13 cellular contexts compared by ENCODE assay signal in genomic region chr7:70726951-70727378, GRCh38.
DNase-seq lines count a peak whose midpoint lies in the region; ATAC-seq, FAIRE-seq and TF ChIP-seq lines count a peak whose summit lies in the region.
"Had no signal": no experiment of that assay in that cellular context is flagged by ENCODE, and none has a peak within 500 bp of the region (broad histone marks: within the 10 kb centered on the region; RNA-seq: fewer than 3 reads in every experiment).

No MANE protein-coding gene starts in this region.

- no peaks in the 10 kb centered on the region for H3K4me1 ChIP-seq in ascending aorta

- peaks cover 0 to 8% of the 10 kb centered on the region in 2 donors for H3K9me3 ChIP-seq in ascending aorta

- intact Hi-C loops in ascending aorta (cut with DNase I): no loop called here

- H3K36me3 ChIP-seq in GM06990 (ENCODE audit: control insufficient read depth, insufficient read depth, low read length) (no peaks in the 10 kb centered on the region), ascending aorta (no peaks in the 10 kb centered on the region)

- H3K27ac ChIP-seq in ascending aorta: no peak overlapping the region

- no peaks in the 10 kb centered on the region for H3K9me3 Mint-ChIP-seq in effector memory CD8-positive, alpha-beta T cell

- H3K4me3 Mint-ChIP-seq in effector memory CD8-positive, alpha-beta T cell: peak overlapping the region in 1 of 2 donors; percentile 41
- H3K4me3 Mint-ChIP-seq: nephron had no signal

- H3K36me3 Mint-ChIP-seq in effector memory CD8-positive, alpha-beta T cell (ENCODE audit: insufficient read depth): peaks cover 17% of the 10 kb centered on the region

- TF ChIP-seq CTCF in GM06990 (IDR thresholded peaks at IDR 0.05; ENCODE audit: insufficient read depth, low read length, poor library complexity, severe bottlenecking): no peak
- no peak for TF ChIP-seq CTCF in ascending aorta (IDR thresholded peaks at IDR 0.05)

- DNase-seq in GM06990 (ENCODE audit: extremely low read depth, insufficient read length) (peak; percentile 70), HTR-8/SVneo (ENCODE audit: insufficient read length, low spot score) (no peak), GF-D8 (lab: John Stamatoyannopoulos, UW) (no peak), SHP77 (lab: John Stamatoyannopoulos, UW) (no peak), ascending aorta (ENCODE audit: low spot score in 2 of 2) (no peak)
- DNase-seq in effector memory CD8-positive, alpha-beta T cell: no peak
- DNase-seq: activated T-cell treated with anti-CD3 and anti-CD28 coated beads, Interleukin-2, amount 50 U/mL, for 48 hours; NCI-H187 treated with DMSO at 0.1 percent for 48 hours; stimulated activated CD4-positive, alpha-beta T cell treated with anti-CD3 and anti-CD28 coated beads, Interleukin-12 subunit alpha, Interleukin-12 subunit beta, amount 100 ng/mL, for 4 hours had no signal

- no peaks in the 10 kb centered on the region for H3K27me3 Mint-ChIP-seq in effector memory CD8-positive, alpha-beta T cell

- ATAC-seq in GM19328 (IDR thresholded peaks at IDR 0.05; ENCODE audit: unreplicated experiment): peak; percentile 58
- peak; percentile 66 for ATAC-seq in HG03039 (IDR thresholded peaks at IDR 0.05; ENCODE audit: unreplicated experiment)
- peak; percentile 26 for ATAC-seq in effector memory CD8-positive, alpha-beta T cell (replicated peaks)

- peak overlapping the region; percentile 39 for H3K4me3 ChIP-seq in GM06990 (replicated peaks; ENCODE audit: low read depth, low read length)
- no peak overlapping the region for H3K4me3 ChIP-seq in ascending aorta

- FAIRE-seq in HTR-8/SVneo (lab: Jason Lieb, UNC): no peak
- FAIRE-seq: G401.6 had no signal

- H3K27me3 ChIP-seq in GM06990 (replicated peaks; ENCODE audit: control insufficient read depth, insufficient read depth, low read length) (no peaks in the 10 kb centered on the region), ascending aorta (no peaks in the 10 kb centered on the region)

- H3K4me1 Mint-ChIP-seq in effector memory CD8-positive, alpha-beta T cell (ENCODE audit: low read depth in 2 of 2): peaks cover 41 to 60% of the 10 kb centered on the region in 2 donors

- peak overlapping the region; percentile 29 to 49 for H3K27ac Mint-ChIP-seq in effector memory CD8-positive, alpha-beta T cell
